Comparison of ENCODE assay signal across 8 cellular contexts in genomic region chr16:25014500-25015147, GRCh38. TPM values are rescaled to one million over a fixed set of nuclear protein-coding genes. Genes with fewer than 3 reads are reported as not detected.
DNase-seq lines count a peak whose midpoint lies in the region; ATAC-seq and TF ChIP-seq lines count a peak whose summit lies in the region.

No MANE protein-coding gene starts in this region.

- intact Hi-C loops in breast epithelium (cut with DNase I; ENCODE audit: low total_unique reads) = no loop called here

- DNase-seq in COLO668 (lab: John Stamatoyannopoulos, UW; ENCODE audit: unreplicated experiment) = peak; percentile 51
- no peak for DNase-seq in SK-N-MC (ENCODE audit: low read depth, low spot score)
- DNase-seq in breast epithelium (ENCODE audit: low spot score in 2 of 2) = peak; percentile 30 to 52
- DNase-seq in iPS-NIHi11 (ENCODE audit: low spot score) = peak; percentile 62
- no peak for DNase-seq in retinal pigment epithelial cell (ENCODE audit: low read depth)
- DNase-seq in GF-D8 (lab: John Stamatoyannopoulos, UW) = no peak

- TF ChIP-seq CTCF in breast epithelium (IDR thresholded peaks at IDR 0.05) (no peak), retinal pigment epithelial cell (conservative IDR thresholded peaks at IDR 0.05; ENCODE audit: low read depth, low read length) (no peak)

- peaks cover 9% of the 10 kb centered on the region; the same call in 1 of the 2 replicates for H3K36me3 ChIP-seq in HUES6 (ENCODE audit: control insufficient read depth, insufficient read depth, low read length)
- no peaks in the 10 kb centered on the region for H3K36me3 ChIP-seq in SK-N-MC (ENCODE audit: insufficient read depth, low read length)
- no peaks in the 10 kb centered on the region for H3K36me3 ChIP-seq in breast epithelium

- peak; percentile 5 for ATAC-seq in GM19467 (IDR thresholded peaks at IDR 0.05; ENCODE audit: unreplicated experiment)

- H3K4me1 ChIP-seq in HUES6 (ENCODE audit: control insufficient read depth, insufficient read depth, low read length) (peaks cover 13% of the 10 kb centered on the region), breast epithelium (no peaks in the 10 kb centered on the region)

- H3K4me3 ChIP-seq in HUES6 (ENCODE audit: low read depth, low read length) = peak overlapping the region; percentile 100
- peak overlapping the region; percentile 91 for H3K4me3 ChIP-seq in SK-N-MC
- H3K4me3 ChIP-seq in breast epithelium = peak overlapping the region; percentile 86 to 98 (median 91)
- H3K4me3 ChIP-seq in retinal pigment epithelial cell (ENCODE audit: low read length) = peak overlapping the region; percentile 85

- H3K9ac ChIP-seq in HUES6 (ENCODE audit: low read length) (peak overlapping the region; percentile 89), SK-N-MC (ENCODE audit: insufficient read length) (peak overlapping the region; percentile 82)

- H3K9me3 ChIP-seq in HUES6 (ENCODE audit: control insufficient read depth, insufficient read depth, low read depth, low read length) (no peaks in the 10 kb centered on the region), SK-N-MC (ENCODE audit: low read depth, low read length) (no peaks in the 10 kb centered on the region), breast epithelium (no peaks in the 10 kb centered on the region)

- no peaks in the 10 kb centered on the region for H3K27me3 ChIP-seq in HUES6 (ENCODE audit: control insufficient read depth, insufficient read depth, low read length)
- H3K27me3 ChIP-seq in breast epithelium = no peaks in the 10 kb centered on the region

- no peak for TF ChIP-seq POLR2A in breast epithelium (IDR thresholded peaks at IDR 0.05)

- peak overlapping the region; percentile 81; the same call in 1 of the 2 replicates for H3K27ac ChIP-seq in HUES6 (ENCODE audit: low read depth, low read length)
- no peak overlapping the region for H3K27ac ChIP-seq in SK-N-MC
- peak overlapping the region; percentile 94 to 100 for H3K27ac ChIP-seq in breast epithelium

RNA-seq across cellular contexts. Expression of gene ARHGAP17, which starts 0.5 kb away (rescaled TPM):
- total RNA-seq in breast epithelium = 10 to 100 TPM; 40.8 to 43.6 (median 43.6) TPM

Comparison
In these comparisons a context has a peak if more than half of its experiments do, and no peak if none do; other contexts are left out.
1. DNase-seq: peak in COLO668 (single experiment), breast epithelium (2 of 2) and iPS-NIHi11 (single experiment); none in SK-N-MC (single experiment), retinal pigment epithelial cell (single experiment) and GF-D8 (single experiment).
2. Peak in every context shown above with its lines, with median percentiles within 50 percentile points of each other: H3K4me3 ChIP-seq.